In the genomic region with DNA sequence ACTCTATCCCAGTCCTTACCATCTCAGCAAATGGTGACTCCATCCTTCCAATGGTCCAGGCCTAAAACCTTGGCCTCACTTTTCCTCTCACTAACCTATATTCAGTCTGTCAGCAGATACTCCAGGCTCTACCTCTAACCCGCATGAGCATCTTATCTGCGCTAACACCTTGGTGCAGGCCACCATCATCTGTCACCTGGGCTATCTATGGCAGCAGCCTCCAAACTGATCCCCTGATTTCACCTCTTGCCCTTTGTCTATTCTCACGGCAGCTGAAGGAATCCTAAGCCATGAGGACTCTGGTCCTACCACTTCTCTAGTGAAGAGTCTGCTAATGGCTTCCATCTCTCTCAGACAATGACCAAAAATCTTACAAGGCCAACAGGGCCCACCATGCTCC, we compare ENCODE assay signal across 22 cellular contexts. TPM values are rescaled to one million over a fixed set of nuclear protein-coding genes. Genes with fewer than 3 reads are reported as not detected.
"Had no signal": no experiment of that assay in that cellular context is flagged by ENCODE, and none has a peak within 500 bp of the region (broad histone marks: within the 10 kb centered on the region; RNA-seq: fewer than 3 reads in every experiment).

No MANE protein-coding gene starts in this region.

- H3K27ac ChIP-seq: coronary artery, dorsolateral prefrontal cortex, epithelial cell of prostate, esophagus squamous epithelium, gastrocnemius medialis, heart right ventricle, left lung, lower lobe of right lung had no signal

- DNase-seq: esophagus squamous epithelium, left lung had no signal

- H3K9me3 ChIP-seq: esophagus squamous epithelium, gastrocnemius medialis, heart right ventricle, left lung, lower lobe of right lung had no signal

- FAIRE-seq: colon, islet of Langerhans had no signal

- H3K4me3 ChIP-seq: coronary artery, dorsolateral prefrontal cortex, esophagus squamous epithelium, gastrocnemius medialis, heart right ventricle, left lung, lower lobe of right lung had no signal

- H3K4me1 ChIP-seq: heart right ventricle, left lung, lower lobe of right lung had no signal

- H3K36me3 ChIP-seq: esophagus squamous epithelium, gastrocnemius medialis, heart right ventricle, left lung, lower lobe of right lung had no signal

RNA-seq across cellular contexts. Expression of a gene that starts 57.9 kb away (rescaled TPM):
- total RNA-seq: dermis blood vessel endothelial cell, endodermal cell, esophagus mucosa, esophagus squamous epithelium, gastrocnemius medialis, glomerular endothelial cell, heart right ventricle, kidney epithelial cell, left cardiac atrium, left lung, left ventricle myocardium superior, lower leg skin, lower lobe of right lung, lung microvascular endothelial cell, mononuclear cell, mucosa of gallbladder had no signal
- polyA plus RNA-seq: heart right ventricle; naive thymus-derived CD4-positive, alpha-beta T cell had no signal
